Comparison of ENCODE assay signal across 9 cellular contexts in genomic region chr3:148992635-148993230, GRCh38. TPM values are rescaled to one million over a fixed set of nuclear protein-coding genes. Genes with fewer than 3 reads are reported as not detected.
DNase-seq lines count a peak whose midpoint lies in the region; TF ChIP-seq lines count a peak whose summit lies in the region.
"Had no signal": no experiment of that assay in that cellular context is flagged by ENCODE, and none has a peak within 500 bp of the region (broad histone marks: within the 10 kb centered on the region; RNA-seq: fewer than 3 reads in every experiment).

No MANE protein-coding gene starts in this region.

- H3K9me3 ChIP-seq in OCI-LY3 (ENCODE audit: insufficient read depth, low read length) = no peaks in the 10 kb centered on the region

- H3K79me2 ChIP-seq in OCI-LY3 (ENCODE audit: low read length) = peaks cover 10% of the 10 kb centered on the region

- H3K36me3 Mint-ChIP-seq in Calu3 (ENCODE audit: insufficient read depth, unreplicated experiment) (peaks cover 18% of the 10 kb centered on the region), progenitor cell of endocrine pancreas (ENCODE audit: insufficient read depth) (peaks cover 7% of the 10 kb centered on the region)

- H3K4me1 Mint-ChIP-seq in Calu3 (ENCODE audit: low read depth, unreplicated experiment) = peaks cover 17% of the 10 kb centered on the region
- H3K4me1 Mint-ChIP-seq in progenitor cell of endocrine pancreas (ENCODE audit: low read depth) = peaks cover 12% of the 10 kb centered on the region

- peak overlapping the region; percentile 82 for H3K4me3 ChIP-seq in OCI-LY3 (ENCODE audit: low read length)
- peak overlapping the region; percentile 63 for H3K4me3 ChIP-seq in epithelial cell of esophagus (ENCODE audit: low read length)

- CTCF ChIA-PET in Calu3 (lab: Charles Lee) = interaction anchor here (0.8 to 2.8 kb wide), 4 partner anchors 10 to 124 kb away, joined by 3 to 22 read pairs (median 3); no protein-coding TSS in a partner anchor

- H3K4me2 ChIP-seq in OCI-LY3 (ENCODE audit: low read length) = peak overlapping the region; percentile 91

- H3K9me3 Mint-ChIP-seq in Calu3 (ENCODE audit: low read depth, unreplicated experiment) (no peaks in the 10 kb centered on the region), progenitor cell of endocrine pancreas (ENCODE audit: low read depth) (no peaks in the 10 kb centered on the region)

- DNase-seq in Calu3 (no peak), epithelial cell of esophagus (ENCODE audit: low read depth) (no peak), progenitor cell of endocrine pancreas (ENCODE audit: low spot score, unreplicated experiment) (no peak), EL (no peak), activated gamma-delta T cell treated with Interleukin-2 at 50 U/mL for 16 hours (no peak)
- DNase-seq in stimulated activated CD4-positive, alpha-beta T cell treated with anti-CD3 and anti-CD28 coated beads, Interleukin-4, amount 100 ng/mL, for 1 hour = no peak
- DNase-seq in stimulated activated CD4-positive, alpha-beta T cell treated with anti-CD3 and anti-CD28 coated beads, Interleukin-4, amount 100 ng/mL, for 24 hours = no peak
- DNase-seq: NCI-H1694 had no signal

- peak overlapping the region; percentile 67 for H3K27ac Mint-ChIP-seq in Calu3 (ENCODE audit: unreplicated experiment)
- peak overlapping the region; percentile 4 for H3K27ac Mint-ChIP-seq in progenitor cell of endocrine pancreas

- no peak overlapping the region for H2AFZ ChIP-seq in OCI-LY3 (ENCODE audit: low read depth, low read length)

- H3K4me3 Mint-ChIP-seq in Calu3 (ENCODE audit: low read depth, unreplicated experiment) (peak overlapping the region; percentile 97), progenitor cell of endocrine pancreas (ENCODE audit: low read depth) (peak overlapping the region; percentile 76)

- BruUV-seq in Calu3 (replicated peaks; lab: Mats Ljungman, UMichigan) = TSS peak; percentile 62

- no peaks in the 10 kb centered on the region for H3K27me3 Mint-ChIP-seq in Calu3 (ENCODE audit: unreplicated experiment)
- H3K27me3 Mint-ChIP-seq in progenitor cell of endocrine pancreas = peaks cover 3% of the 10 kb centered on the region

- H3K9ac ChIP-seq in OCI-LY3 (ENCODE audit: low read length) = peak overlapping the region; percentile 71; the same call in 1 of the 2 replicates

- intact Hi-C loops in Calu3 (cut with micrococcal nuclease; ENCODE audit: unreplicated experiment) = loop anchor here (2.0 kb wide), 1 partner anchor 38 kb away; no protein-coding TSS in a partner anchor

- peaks cover 18% of the 10 kb centered on the region for H3K4me1 ChIP-seq in OCI-LY3 (ENCODE audit: low read length)

- H3K36me3 ChIP-seq in OCI-LY3 (replicated peaks; ENCODE audit: low read depth, low read length) = peaks cover 10% of the 10 kb centered on the region

- H4K20me1 ChIP-seq in OCI-LY3 (ENCODE audit: insufficient read depth, low read length) = no peaks in the 10 kb centered on the region

- TF ChIP-seq CTCF in Calu3 (IDR thresholded peaks at IDR 0.05; ENCODE audit: unreplicated experiment) (no peak), OCI-LY3 (IDR thresholded peaks at IDR 0.05; ENCODE audit: low read depth, low read length) (no peak), epithelial cell of esophagus (IDR thresholded peaks at IDR 0.05; ENCODE audit: insufficient read depth, low read depth, low read length, missing control alignments) (no peak), progenitor cell of endocrine pancreas (IDR thresholded peaks at IDR 0.05; ENCODE audit: unreplicated experiment) (no peak)

- H3K27me3 ChIP-seq in OCI-LY3 (ENCODE audit: low read depth, low read length) = no peaks in the 10 kb centered on the region

- H3K27ac ChIP-seq in OCI-LY3 (ENCODE audit: low read length) = no peak overlapping the region

RNA-seq across cellular contexts. Expression of gene GYG1, which starts 1.4 kb away (rescaled TPM):
- total RNA-seq in Calu3 (2022) (46.7 and 49.2 TPM in 2 replicates), progenitor cell of endocrine pancreas (26.0 and 27.3 TPM in 2 replicates)
